Comparison of ENCODE assay signal across 17 cellular contexts in the genomic region with DNA sequence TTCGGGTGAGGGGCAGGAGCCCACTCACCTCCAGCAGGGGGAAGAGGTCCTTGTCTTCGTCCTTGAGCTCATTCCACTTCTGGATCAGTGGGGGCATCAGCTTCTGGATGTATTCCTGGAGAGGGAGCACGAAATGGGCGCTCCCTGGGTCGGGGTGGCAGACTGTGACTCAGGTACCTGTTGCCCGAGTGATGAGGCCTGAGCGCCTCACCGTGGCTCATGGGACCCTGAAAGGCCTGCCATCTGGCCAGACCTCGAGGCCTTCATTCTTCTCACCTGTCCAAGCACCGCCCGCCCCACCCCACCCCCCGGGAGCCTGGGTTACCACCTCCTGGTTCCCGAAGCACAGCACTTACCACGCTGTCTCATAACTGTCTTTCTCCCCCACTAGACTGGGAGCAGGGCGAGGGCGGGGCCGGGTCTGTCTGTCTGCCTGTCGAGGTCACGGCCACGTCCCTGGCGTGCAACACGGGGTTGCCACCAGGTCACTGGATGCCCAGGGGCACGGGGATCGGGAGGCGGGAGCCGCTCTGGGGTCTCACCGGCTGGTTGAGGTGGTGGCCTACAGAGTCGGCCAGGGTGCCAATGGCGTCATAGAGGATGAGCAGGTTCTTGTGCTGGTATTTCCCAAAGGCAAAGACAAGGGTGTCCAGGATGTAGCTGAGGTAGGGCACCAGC. TPM values are rescaled to one million over a fixed set of nuclear protein-coding genes. Genes with fewer than 3 reads are reported as not detected.
A peak's percentile ranks its signal among the peaks of the same experiment; 100 is the strongest.
DNase-seq lines count a peak whose midpoint lies in the region; ATAC-seq and TF ChIP-seq lines count a peak whose summit lies in the region.
"Had no signal": no experiment of that assay in that cellular context is flagged by ENCODE, and none has a peak within 500 bp of the region (broad histone marks: within the 10 kb centered on the region; RNA-seq: fewer than 3 reads in every experiment).

No MANE protein-coding gene starts in this region.

- H3K4me2 ChIP-seq in neuronal stem cell (ENCODE audit: insufficient read depth, low read length, poor library complexity, severe bottlenecking): no peak overlapping the region
- H3K4me2 ChIP-seq: BLaER1 had no signal

- H3K4me1 ChIP-seq in HEK293 (ENCODE audit: control insufficient read depth, insufficient read depth, low read length) (no peaks in the 10 kb centered on the region), neuronal stem cell (ENCODE audit: control insufficient read depth in 2 of 2, insufficient read depth in 1 of 2, low read depth in 1 of 2, low read length in 2 of 2) (peaks cover 0 to 7% of the 10 kb centered on the region in 2 donors), heart left ventricle (no peaks in the 10 kb centered on the region)
- H3K4me1 ChIP-seq: BLaER1, Caco-2 had no signal

- H3K36me3 Mint-ChIP-seq in activated CD8-positive, alpha-beta memory T cell treated with anti-CD3 and anti-CD28 coated beads, Interleukin-2, amount 10 ng/mL, durations not matched to agents 7 days and 5 days: peaks cover 51% of the 10 kb centered on the region
- peaks cover 39% of the 10 kb centered on the region for H3K36me3 Mint-ChIP-seq in chondrocyte (ENCODE audit: low read depth)
- H3K36me3 Mint-ChIP-seq in stimulated activated memory B cell treated with anti-CD40 and anti-IgM and Interleukin-4, amounts not matched to agents 10 μg/mL and 1 μg/mL and 100 μg/mL, for 72 hours: peaks cover 53% of the 10 kb centered on the region

- H3K79me1 ChIP-seq in neuronal stem cell (ENCODE audit: low read depth, low read length): peaks cover 9% of the 10 kb centered on the region

- H3K9ac ChIP-seq in neuronal stem cell (ENCODE audit: low read depth, low read length, poor library complexity): no peak overlapping the region
- H3K9ac ChIP-seq: BLaER1 had no signal

- no peak overlapping the region for H3K14ac ChIP-seq in neuronal stem cell (ENCODE audit: low read length)

- H2AK5ac ChIP-seq in neuronal stem cell (ENCODE audit: low read depth, low read length): no peak overlapping the region

- no CpG with 5 or more reads among the region's 29 CpGs for WGBS in neuronal stem cell (ENCODE audit: extremely low coverage in 2 of 2, insufficient read length in 2 of 2, insufficient replicate concordance in 1 of 2), 2 donors
- 91 to 96% (median 94%) methylated on average over 27 to 29 of the region's 29 CpGs for WGBS in heart left ventricle, 4 donors

- POLR2A ChIA-PET in HEK293 (lab: Yijun Ruan, JAX): interaction anchor here (0.6 kb wide), 1 partner anchor 14 kb away, joined by 4 read pairs; no protein-coding TSS in a partner anchor

- H3K4me3 ChIP-seq in HEK293 (ENCODE audit: low read depth, low read length): no peak overlapping the region
- H3K4me3 ChIP-seq in neuronal stem cell (ENCODE audit: low read length in 2 of 2): no peak overlapping the region
- H3K4me3 ChIP-seq in heart left ventricle: no peak overlapping the region
- H3K4me3 ChIP-seq: BLaER1 had no signal

- H3K23ac ChIP-seq in neuronal stem cell (ENCODE audit: low read depth, low read length, poor library complexity): peak overlapping the region; percentile 73

- H3K27me3 Mint-ChIP-seq in activated CD8-positive, alpha-beta memory T cell treated with anti-CD3 and anti-CD28 coated beads, Interleukin-2, amount 10 ng/mL, durations not matched to agents 7 days and 5 days: no peaks in the 10 kb centered on the region
- H3K27me3 Mint-ChIP-seq in chondrocyte (ENCODE audit: low read depth): no peaks in the 10 kb centered on the region
- H3K27me3 Mint-ChIP-seq in stimulated activated memory B cell treated with anti-CD40 and anti-IgM and Interleukin-4, amounts not matched to agents 10 μg/mL and 1 μg/mL and 100 μg/mL, for 72 hours: no peaks in the 10 kb centered on the region
- H3K27me3 Mint-ChIP-seq: CD8-positive, alpha-beta memory T cell had no signal

- H2BK5ac ChIP-seq in neuronal stem cell (ENCODE audit: low read length): no peak overlapping the region

- no peaks in the 10 kb centered on the region for H3K27me3 ChIP-seq in neuronal stem cell (ENCODE audit: control insufficient read depth in 3 of 3, insufficient read depth in 3 of 3, low read depth in 1 of 3, low read length in 3 of 3)
- H3K27me3 ChIP-seq in heart left ventricle: no peaks in the 10 kb centered on the region
- H3K27me3 ChIP-seq: BLaER1 had no signal

- DNase-seq in activated CD8-positive, alpha-beta memory T cell treated with anti-CD3 and anti-CD28 coated beads, Interleukin-2, amount 10 ng/mL, durations not matched to agents 7 days and 5 days: no peak
- no peak for DNase-seq in activated CD8-positive, alpha-beta memory T cell treated with anti-CD3 and anti-CD28 coated beads for 24 hours
- DNase-seq in chondrocyte (ENCODE audit: low spot score): peak; percentile 93
- DNase-seq in neuronal stem cell (ENCODE audit: low spot score): no peak
- no peak for DNase-seq in heart left ventricle
- no peak for DNase-seq in Kasumi-1 (lab: John Stamatoyannopoulos, UW)
- DNase-seq: Caco-2; CD8-positive, alpha-beta memory T cell; DND-41; GDM1 had no signal

- peak overlapping the region; percentile 23 for H3K4ac ChIP-seq in neuronal stem cell (ENCODE audit: low read length)

- H4K91ac ChIP-seq in neuronal stem cell (ENCODE audit: low read depth, low read length, poor library complexity): no peak overlapping the region

- no peak overlapping the region for H3K27ac ChIP-seq in HEK293 (ENCODE audit: extremely low read depth, low read depth, low read length)
- no peak overlapping the region for H3K27ac ChIP-seq in neuronal stem cell (replicated peaks; ENCODE audit: low read length)
- H3K27ac ChIP-seq in heart left ventricle: no peak overlapping the region
- H3K27ac ChIP-seq: 22Rv1, BLaER1 had no signal

- H2AFZ ChIP-seq in neuronal stem cell (ENCODE audit: low read length): no peak overlapping the region

- H3K9me3 Mint-ChIP-seq in activated CD8-positive, alpha-beta memory T cell treated with anti-CD3 and anti-CD28 coated beads, Interleukin-2, amount 10 ng/mL, durations not matched to agents 7 days and 5 days (ENCODE audit: low read depth): no peaks in the 10 kb centered on the region
- H3K9me3 Mint-ChIP-seq in chondrocyte (ENCODE audit: low read depth): no peaks in the 10 kb centered on the region
- H3K9me3 Mint-ChIP-seq in stimulated activated memory B cell treated with anti-CD40 and anti-IgM and Interleukin-4, amounts not matched to agents 10 μg/mL and 1 μg/mL and 100 μg/mL, for 72 hours: no peaks in the 10 kb centered on the region
- H3K9me3 Mint-ChIP-seq: CD8-positive, alpha-beta memory T cell had no signal

- H3K27ac Mint-ChIP-seq in activated CD8-positive, alpha-beta memory T cell treated with anti-CD3 and anti-CD28 coated beads, Interleukin-2, amount 10 ng/mL, durations not matched to agents 7 days and 5 days: peak overlapping the region; percentile 26
- H3K27ac Mint-ChIP-seq in chondrocyte (ENCODE audit: unreplicated experiment): no peak overlapping the region
- no peak overlapping the region for H3K27ac Mint-ChIP-seq in stimulated activated memory B cell treated with anti-CD40 and anti-IgM and Interleukin-4, amounts not matched to agents 10 μg/mL and 1 μg/mL and 100 μg/mL, for 72 hours
- H3K27ac Mint-ChIP-seq: CD8-positive, alpha-beta memory T cell had no signal

- H3K18ac ChIP-seq in neuronal stem cell (ENCODE audit: low read length): no peak overlapping the region

- H2BK12ac ChIP-seq in neuronal stem cell (ENCODE audit: low read length): peak overlapping the region; percentile 30

- H2BK15ac ChIP-seq in neuronal stem cell (ENCODE audit: low read length): no peak overlapping the region

- no peak overlapping the region for H2BK120ac ChIP-seq in neuronal stem cell (ENCODE audit: low read depth, low read length)

- TF ChIP-seq POLR2A in heart left ventricle (IDR thresholded peaks at IDR 0.05): no peak

- TF ChIP-seq CTCF in HEK293 (tag by site-specific recombination; IDR thresholded peaks at IDR 0.05) (no peak), chondrocyte (IDR thresholded peaks at IDR 0.05) (no peak), heart left ventricle (IDR thresholded peaks at IDR 0.05) (no peak)

- no peak overlapping the region for H4K8ac ChIP-seq in neuronal stem cell (ENCODE audit: low read depth, low read length)

- intact Hi-C loops in heart left ventricle (cut with DNase I): no loop called here

- no peak for ATAC-seq in activated CD8-positive, alpha-beta memory T cell treated with anti-CD3 and anti-CD28 coated beads, Interleukin-2, amount 10 ng/mL, durations not matched to agents 7 days and 5 days
- ATAC-seq in heart left ventricle: no peak
- ATAC-seq in stimulated activated memory B cell treated with anti-CD40 and anti-IgM and Interleukin-4, amounts not matched to agents 10 μg/mL and 1 μg/mL and 100 μg/mL, for 72 hours: no peak
- ATAC-seq: HCT116 had no signal

- no peaks in the 10 kb centered on the region for H3K4me1 Mint-ChIP-seq in activated CD8-positive, alpha-beta memory T cell treated with anti-CD3 and anti-CD28 coated beads, Interleukin-2, amount 10 ng/mL, durations not matched to agents 7 days and 5 days
- H3K4me1 Mint-ChIP-seq in chondrocyte (ENCODE audit: low read depth): no peaks in the 10 kb centered on the region
- H3K4me1 Mint-ChIP-seq in stimulated activated memory B cell treated with anti-CD40 and anti-IgM and Interleukin-4, amounts not matched to agents 10 μg/mL and 1 μg/mL and 100 μg/mL, for 72 hours: no peaks in the 10 kb centered on the region
- H3K4me1 Mint-ChIP-seq: CD8-positive, alpha-beta memory T cell had no signal

- CTCF ChIA-PET in activated CD8-positive, alpha-beta memory T cell treated with anti-CD3 and anti-CD28 coated beads, Interleukin-2, amount 10 ng/mL, durations not matched to agents 7 days and 5 days (lab: Charles Lee): interaction anchor here (1.1 kb wide), 1 partner anchor 52 kb away, joined by 3 read pairs; no protein-coding TSS in a partner anchor
- CTCF ChIA-PET in HEK293 (lab: Yijun Ruan, JAX): no interaction called here

- H3K4me3 Mint-ChIP-seq in activated CD8-positive, alpha-beta memory T cell treated with anti-CD3 and anti-CD28 coated beads, Interleukin-2, amount 10 ng/mL, durations not matched to agents 7 days and 5 days: no peak overlapping the region
- no peak overlapping the region for H3K4me3 Mint-ChIP-seq in chondrocyte (ENCODE audit: unreplicated experiment)
- H3K4me3 Mint-ChIP-seq in stimulated activated memory B cell treated with anti-CD40 and anti-IgM and Interleukin-4, amounts not matched to agents 10 μg/mL and 1 μg/mL and 100 μg/mL, for 72 hours: no peak overlapping the region
- H3K4me3 Mint-ChIP-seq: CD8-positive, alpha-beta memory T cell had no signal

- H3K36me3 ChIP-seq in HEK293 (ENCODE audit: control insufficient read depth in 2 of 2, insufficient read depth in 1 of 2, low read length in 2 of 2) (peaks cover 63 to 97% of the 10 kb centered on the region in 2 experiments), neuronal stem cell (replicated peaks in 1 of 2; ENCODE audit: control insufficient read depth in 2 of 2, insufficient read depth in 2 of 2, low read length in 2 of 2) (peaks cover 64 to 97% of the 10 kb centered on the region in 2 donors), heart left ventricle (peaks cover 0 to 100% (median 98%) of the 10 kb centered on the region in 9 donors)

- no peaks in the 10 kb centered on the region for H3K9me3 ChIP-seq in HEK293 (ENCODE audit: control insufficient read depth, insufficient read depth, low read depth, low read length)
- peaks cover 0 to 2% of the 10 kb centered on the region in 2 donors for H3K9me3 ChIP-seq in neuronal stem cell (replicated peaks in 1 of 2; ENCODE audit: control insufficient read depth in 2 of 2, insufficient read depth in 1 of 2, low read depth in 1 of 2, low read length in 2 of 2)
- no peaks in the 10 kb centered on the region for H3K9me3 ChIP-seq in heart left ventricle
- H3K9me3 ChIP-seq: BLaER1, Caco-2 had no signal

RNA-seq across cellular contexts. Expression of gene FBXW9, which starts 9.4 kb away (rescaled TPM):
- total RNA-seq in activated CD8-positive, alpha-beta memory T cell treated with anti-CD3 and anti-CD28 coated beads, Interleukin-2, amount 10 ng/mL, durations not matched to agents 7 days and 5 days: 1 to 10 TPM; 5.2 to 6.3 TPM
- total RNA-seq in chondrocyte: 5.0 to 11.7 TPM (median 5.2 TPM) in 3 replicates
- 11.2 TPM for polyA plus RNA-seq in neuronal stem cell (2013, experiment 1 of 2)
- polyA plus RNA-seq in neuronal stem cell (2013, experiment 2 of 2): 11.1 TPM
- total RNA-seq in heart left ventricle: 1 to 10 TPM; 1.5 to 3.6 (median 2.4) TPM
- polyA plus RNA-seq in heart left ventricle: 1 to 10 TPM; 1.0 to 5.0 TPM

RNA-seq across cellular contexts. Expression of gene TNPO2, which starts 17.9 kb away (rescaled TPM):
- total RNA-seq in activated CD8-positive, alpha-beta memory T cell treated with anti-CD3 and anti-CD28 coated beads, Interleukin-2, amount 10 ng/mL, durations not matched to agents 7 days and 5 days: 100 to 1,000 TPM; 101 to 104 TPM
- total RNA-seq in chondrocyte: 64.5 to 82.7 TPM (median 71.8 TPM) in 3 replicates
- polyA plus RNA-seq in neuronal stem cell (2013, experiment 1 of 2): 47.1 TPM
- 47.1 TPM for polyA plus RNA-seq in neuronal stem cell (2013, experiment 2 of 2)
- total RNA-seq in heart left ventricle: 10 to 100 TPM; 33.7 to 57.4 (median 42.6) TPM
- polyA plus RNA-seq in heart left ventricle: 10 to 100 TPM; 18.0 to 29.2 TPM

RNA-seq across cellular contexts. Expression of gene GNG14, which starts 18.0 kb away (rescaled TPM):
- total RNA-seq in activated CD8-positive, alpha-beta memory T cell treated with anti-CD3 and anti-CD28 coated beads, Interleukin-2, amount 10 ng/mL, durations not matched to agents 7 days and 5 days: not detected
- total RNA-seq in chondrocyte (not detected in 3 replicates), heart left ventricle (not detected)
- not detected for polyA plus RNA-seq in neuronal stem cell (2013, experiment 1 of 2)
- not detected for polyA plus RNA-seq in neuronal stem cell (2013, experiment 2 of 2)
- not detected for polyA plus RNA-seq in heart left ventricle
- total RNA-seq: A673; Caco-2; CD8-positive, alpha-beta memory T cell; HT1080 had no signal
- polyA plus RNA-seq: CD8-positive, alpha-beta memory T cell had no signal

RNA-seq across cellular contexts. Expression of gene DHPS, which starts 24.1 kb away (rescaled TPM):
- total RNA-seq in activated CD8-positive, alpha-beta memory T cell treated with anti-CD3 and anti-CD28 coated beads, Interleukin-2, amount 10 ng/mL, durations not matched to agents 7 days and 5 days: 100 to 1,000 TPM; 106 to 111 TPM
- total RNA-seq in chondrocyte (37.8 to 48.8 TPM (median 47.5 TPM) in 3 replicates), heart left ventricle (100 to 1,000 TPM in 1 of 9 donors, 10 to 100 TPM in 8; 47.6 to 121 (median 54.6) TPM)
- polyA plus RNA-seq in neuronal stem cell (2013, experiment 1 of 2): 92.1 TPM
- polyA plus RNA-seq in neuronal stem cell (2013, experiment 2 of 2): 91.6 TPM
- 10 to 100 TPM; 57.2 to 57.6 TPM for polyA plus RNA-seq in heart left ventricle

RNA-seq across cellular contexts. Expression of gene TRIR, which starts 28.7 kb away (rescaled TPM):
- total RNA-seq in activated CD8-positive, alpha-beta memory T cell treated with anti-CD3 and anti-CD28 coated beads, Interleukin-2, amount 10 ng/mL, durations not matched to agents 7 days and 5 days: 100 to 1,000 TPM; 195 to 239 TPM
- total RNA-seq in chondrocyte (132 to 145 TPM (median 137 TPM) in 3 replicates), heart left ventricle (100 to 1,000 TPM in 6 of 9 donors, 10 to 100 TPM in 3; 90.4 to 305 (median 118) TPM)
- 242 TPM for polyA plus RNA-seq in neuronal stem cell (2013, experiment 1 of 2)
- polyA plus RNA-seq in neuronal stem cell (2013, experiment 2 of 2): 221 TPM
- polyA plus RNA-seq in heart left ventricle: 100 to 1,000 TPM; 226 to 234 TPM
